ENCODE assay signal across 31 cellular contexts in genomic region chr4:73376251-73376650, GRCh38. TPM values are rescaled to one million over a fixed set of nuclear protein-coding genes. Genes with fewer than 3 reads are reported as not detected.
"Had no signal": no experiment of that assay in that cellular context is flagged by ENCODE, and none has a peak within 500 bp of the region (broad histone marks: within the 10 kb centered on the region; RNA-seq: fewer than 3 reads in every experiment).

No MANE protein-coding gene starts in this region.

- H3K4me1 ChIP-seq: esophagus squamous epithelium, gastrocnemius medialis, heart right ventricle, left ventricle myocardium inferior, lower lobe of right lung had no signal

- H3K27me3 ChIP-seq: esophagus squamous epithelium, gastrocnemius medialis, heart right ventricle had no signal

- H3K9me3 ChIP-seq: esophagus squamous epithelium, gastrocnemius medialis, heart right ventricle, left ventricle myocardium inferior, lower lobe of right lung, mucosa of descending colon had no signal

- H3K27ac ChIP-seq: epithelial cell of prostate, esophagus squamous epithelium, gastrocnemius medialis, heart right ventricle, left ventricle myocardium inferior, lower lobe of right lung had no signal

- DNase-seq: cortex of kidney; effector CD8-positive, alpha-beta T cell; effector memory CD8-positive, alpha-beta T cell; endodermal cell; erythroblast; esophagus squamous epithelium; foreskin fibroblast; foreskin melanocyte; gastrocnemius medialis; glutamatergic neuron; head of caudate nucleus; heart right ventricle; hypothalamus; immature natural killer cell; islet precursor cell; kidney; kidney glomerular epithelial cell; left colon; left ventricle myocardium inferior; lower lobe of right lung; mesenchymal stem cell; mucosa of descending colon; naive B cell had no signal

- ATAC-seq: effector memory CD8-positive, alpha-beta T cell; esophagus mucosa; gastrocnemius medialis; heart right ventricle; left colon; lower lobe of right lung; mucosa of descending colon had no signal

- H3K36me3 ChIP-seq: esophagus squamous epithelium, gastrocnemius medialis, heart right ventricle, left ventricle myocardium inferior, lower lobe of right lung had no signal

- H3K4me3 ChIP-seq: esophagus squamous epithelium, gastrocnemius medialis, heart right ventricle, left ventricle myocardium inferior, lower lobe of right lung, mucosa of descending colon had no signal

RNA-seq across cellular contexts. Expression of gene ALB, which starts 27.8 kb away (rescaled TPM):
- total RNA-seq: dermis microvascular lymphatic vessel endothelial cell, glomerular endothelial cell, left colon, left ventricle myocardium inferior, lung microvascular endothelial cell, myocyte had no signal
- polyA plus RNA-seq: immature natural killer cell had no signal

RNA-seq across cellular contexts. Expression of gene AFP, which starts 59.8 kb away (rescaled TPM):
- total RNA-seq: dermis microvascular lymphatic vessel endothelial cell, esophagus mucosa, esophagus squamous epithelium, gastrocnemius medialis, glomerular endothelial cell, heart right ventricle, kidney, left colon, left ventricle myocardium inferior, lower leg skin, lower lobe of right lung, lung microvascular endothelial cell, mesenteric fat pad, mucosa of descending colon had no signal
- polyA plus RNA-seq: heart right ventricle, immature natural killer cell had no signal
